In genomic region chr5:113050606-113051391, GRCh38 we compare ENCODE assay signal across 8 cellular contexts.
DNase-seq lines count a peak whose midpoint lies in the region; ATAC-seq, FAIRE-seq and TF ChIP-seq lines count a peak whose summit lies in the region.

No MANE protein-coding gene starts in this region.

- no peak overlapping the region for H3K4me3 ChIP-seq in kidney (ENCODE audit: low read length in 2 of 2)

- no peak overlapping the region for H3K9ac ChIP-seq in kidney (ENCODE audit: low read length in 2 of 2)

- no peaks in the 10 kb centered on the region for H3K9me3 ChIP-seq in kidney (ENCODE audit: control insufficient read depth in 1 of 2, low read length in 2 of 2)

- intact Hi-C loops in kidney (cut with DNase I), result no loop called here

- TF ChIP-seq CTCF in kidney (IDR thresholded peaks at IDR 0.05; ENCODE audit: borderline replicate concordance, extremely low read depth, insufficient read depth), result no peak

- FAIRE-seq in kidney (lab: Jason Lieb, UNC), result no peak

- H3K36me3 ChIP-seq in kidney (ENCODE audit: control insufficient read depth in 1 of 2, insufficient read depth in 2 of 2, low read length in 2 of 2), result peaks cover 0 to 3% of the 10 kb centered on the region in 2 donors

- H3K27ac ChIP-seq in kidney (ENCODE audit: low read depth in 2 of 2, low read length in 2 of 2), result peak overlapping the region in 1 of 2 donors; percentile 10

- no peak for ATAC-seq in HG02852 (IDR thresholded peaks at IDR 0.05; ENCODE audit: unreplicated experiment)

- peaks cover 0 to 3% of the 10 kb centered on the region in 2 donors for H3K4me1 ChIP-seq in kidney (ENCODE audit: control insufficient read depth in 1 of 2, insufficient read depth in 1 of 2, low read depth in 1 of 2, low read length in 2 of 2)

- peak; percentile 52 for DNase-seq in stimulated activated CD4-positive, alpha-beta T cell treated with anti-CD3 and anti-CD28 coated beads, Interleukin-15, amount 100 ng/mL, for 24 hours
- no peak for DNase-seq in stimulated activated CD4-positive, alpha-beta T cell treated with anti-CD3 and anti-CD28 coated beads, Interleukin-12 subunit alpha, Interleukin-12 subunit beta, amount 100 ng/mL, for 4 hours
- DNase-seq in amniotic epithelial cell (ENCODE audit: low read depth) (peak; percentile 86), kidney (peak; percentile 61), OCI-M1 (lab: John Stamatoyannopoulos, UW) (no peak), 8988T (no peak), NCI-H2196 treated with DMSO at 0.1 percent for 48 hours (lab: John Stamatoyannopoulos, UW; ENCODE audit: unreplicated experiment) (no peak)

Comparison
In these comparisons a context has a peak if more than half of its experiments do, and no peak if none do; other contexts are left out.
1. DNase-seq: peak in stimulated activated CD4-positive, alpha-beta T cell treated with anti-CD3 and anti-CD28 coated beads, Interleukin-15, amount 100 ng/mL, for 24 hours (single experiment), amniotic epithelial cell (single experiment) and kidney (single experiment); none in stimulated activated CD4-positive, alpha-beta T cell treated with anti-CD3 and anti-CD28 coated beads, Interleukin-12 subunit alpha, Interleukin-12 subunit beta, amount 100 ng/mL, for 4 hours (single experiment), OCI-M1 (single experiment), 8988T (single experiment) and NCI-H2196 treated with DMSO at 0.1 percent for 48 hours (single experiment).